1 cellular context compared by ENCODE assay signal in the genomic region with DNA sequence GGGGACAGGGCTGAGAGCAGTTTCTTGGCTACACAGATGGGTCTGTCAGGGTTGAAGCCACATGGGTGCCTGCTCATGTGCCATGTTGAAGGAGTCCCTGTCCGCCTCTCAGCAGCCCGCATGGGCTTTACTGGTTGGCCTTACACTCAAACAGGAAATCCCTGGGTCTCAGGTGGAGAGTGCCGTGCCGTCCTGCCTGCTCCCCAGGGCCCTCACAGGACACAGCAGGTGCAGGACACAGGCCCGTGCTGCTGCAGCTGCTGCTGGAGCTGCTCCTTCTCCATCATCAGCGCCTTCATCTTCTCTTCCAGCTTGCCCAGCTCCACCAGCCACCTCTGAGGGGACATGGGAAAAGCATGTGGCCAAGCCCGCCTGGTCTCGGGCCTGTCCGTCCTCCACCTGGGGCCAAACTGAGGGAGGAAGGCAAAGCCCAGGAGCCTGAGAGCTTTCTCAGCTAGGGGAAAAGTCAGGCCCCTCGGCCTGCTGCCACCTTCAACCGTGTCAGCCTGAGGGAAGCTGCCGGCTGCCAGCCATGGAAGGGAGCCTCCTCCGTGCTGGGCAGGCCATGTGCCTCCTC.
TF ChIP-seq lines count a peak whose summit lies in the region.

No MANE protein-coding gene starts in this region.

TF ChIP-seq in GM12878, 131 proteins besides CTCF, POLR2A, EP300 and RAD21:
- TF ChIP-seq, protein P1, sequence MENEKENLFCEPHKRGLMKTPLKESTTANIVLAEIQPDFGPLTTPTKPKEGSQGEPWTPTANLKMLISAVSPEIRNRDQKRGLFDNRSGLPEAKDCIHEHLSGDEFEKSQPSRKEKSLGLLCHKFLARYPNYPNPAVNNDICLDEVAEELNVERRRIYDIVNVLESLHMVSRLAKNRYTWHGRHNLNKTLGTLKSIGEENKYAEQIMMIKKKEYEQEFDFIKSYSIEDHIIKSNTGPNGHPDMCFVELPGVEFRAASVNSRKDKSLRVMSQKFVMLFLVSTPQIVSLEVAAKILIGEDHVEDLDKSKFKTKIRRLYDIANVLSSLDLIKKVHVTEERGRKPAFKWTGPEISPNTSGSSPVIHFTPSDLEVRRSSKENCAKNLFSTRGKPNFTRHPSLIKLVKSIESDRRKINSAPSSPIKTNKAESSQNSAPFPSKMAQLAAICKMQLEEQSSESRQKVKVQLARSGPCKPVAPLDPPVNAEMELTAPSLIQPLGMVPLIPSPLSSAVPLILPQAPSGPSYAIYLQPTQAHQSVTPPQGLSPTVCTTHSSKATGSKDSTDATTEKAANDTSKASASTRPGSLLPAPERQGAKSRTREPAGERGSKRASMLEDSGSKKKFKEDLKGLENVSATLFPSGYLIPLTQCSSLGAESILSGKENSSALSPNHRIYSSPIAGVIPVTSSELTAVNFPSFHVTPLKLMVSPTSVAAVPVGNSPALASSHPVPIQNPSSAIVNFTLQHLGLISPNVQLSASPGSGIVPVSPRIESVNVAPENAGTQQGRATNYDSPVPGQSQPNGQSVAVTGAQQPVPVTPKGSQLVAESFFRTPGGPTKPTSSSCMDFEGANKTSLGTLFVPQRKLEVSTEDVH (IDR thresholded peaks at IDR 0.05; ENCODE audit: low read depth, partially characterized antibody) = no peak
- TF ChIP-seq, protein P2, sequence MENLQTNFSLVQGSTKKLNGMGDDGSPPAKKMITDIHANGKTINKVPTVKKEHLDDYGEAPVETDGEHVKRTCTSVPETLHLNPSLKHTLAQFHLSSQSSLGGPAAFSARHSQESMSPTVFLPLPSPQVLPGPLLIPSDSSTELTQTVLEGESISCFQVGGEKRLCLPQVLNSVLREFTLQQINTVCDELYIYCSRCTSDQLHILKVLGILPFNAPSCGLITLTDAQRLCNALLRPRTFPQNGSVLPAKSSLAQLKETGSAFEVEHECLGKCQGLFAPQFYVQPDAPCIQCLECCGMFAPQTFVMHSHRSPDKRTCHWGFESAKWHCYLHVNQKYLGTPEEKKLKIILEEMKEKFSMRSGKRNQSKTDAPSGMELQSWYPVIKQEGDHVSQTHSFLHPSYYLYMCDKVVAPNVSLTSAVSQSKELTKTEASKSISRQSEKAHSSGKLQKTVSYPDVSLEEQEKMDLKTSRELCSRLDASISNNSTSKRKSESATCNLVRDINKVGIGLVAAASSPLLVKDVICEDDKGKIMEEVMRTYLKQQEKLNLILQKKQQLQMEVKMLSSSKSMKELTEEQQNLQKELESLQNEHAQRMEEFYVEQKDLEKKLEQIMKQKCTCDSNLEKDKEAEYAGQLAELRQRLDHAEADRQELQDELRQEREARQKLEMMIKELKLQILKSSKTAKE (IDR thresholded peaks at IDR 0.05; ENCODE audit: low read depth, poor library complexity, severe bottlenecking) = no peak
- TF ChIP-seq, protein P3, sequence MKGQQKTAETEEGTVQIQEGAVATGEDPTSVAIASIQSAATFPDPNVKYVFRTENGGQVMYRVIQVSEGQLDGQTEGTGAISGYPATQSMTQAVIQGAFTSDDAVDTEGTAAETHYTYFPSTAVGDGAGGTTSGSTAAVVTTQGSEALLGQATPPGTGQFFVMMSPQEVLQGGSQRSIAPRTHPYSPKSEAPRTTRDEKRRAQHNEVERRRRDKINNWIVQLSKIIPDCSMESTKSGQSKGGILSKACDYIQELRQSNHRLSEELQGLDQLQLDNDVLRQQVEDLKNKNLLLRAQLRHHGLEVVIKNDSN (IDR thresholded peaks at IDR 0.05; ENCODE audit: borderline replicate concordance, extremely low read length, insufficient read depth, low read depth, low read length) = no peak
- TF ChIP-seq ZNF384 (IDR thresholded peaks at IDR 0.05; ENCODE audit: borderline replicate concordance, low read depth, low read length) (no peak), NBN (IDR thresholded peaks at IDR 0.05) (no peak), ZNF274 (IDR thresholded peaks at IDR 0.05; ENCODE audit: insufficient read depth, insufficient read length) (no peak)
- TF ChIP-seq, protein P4, sequence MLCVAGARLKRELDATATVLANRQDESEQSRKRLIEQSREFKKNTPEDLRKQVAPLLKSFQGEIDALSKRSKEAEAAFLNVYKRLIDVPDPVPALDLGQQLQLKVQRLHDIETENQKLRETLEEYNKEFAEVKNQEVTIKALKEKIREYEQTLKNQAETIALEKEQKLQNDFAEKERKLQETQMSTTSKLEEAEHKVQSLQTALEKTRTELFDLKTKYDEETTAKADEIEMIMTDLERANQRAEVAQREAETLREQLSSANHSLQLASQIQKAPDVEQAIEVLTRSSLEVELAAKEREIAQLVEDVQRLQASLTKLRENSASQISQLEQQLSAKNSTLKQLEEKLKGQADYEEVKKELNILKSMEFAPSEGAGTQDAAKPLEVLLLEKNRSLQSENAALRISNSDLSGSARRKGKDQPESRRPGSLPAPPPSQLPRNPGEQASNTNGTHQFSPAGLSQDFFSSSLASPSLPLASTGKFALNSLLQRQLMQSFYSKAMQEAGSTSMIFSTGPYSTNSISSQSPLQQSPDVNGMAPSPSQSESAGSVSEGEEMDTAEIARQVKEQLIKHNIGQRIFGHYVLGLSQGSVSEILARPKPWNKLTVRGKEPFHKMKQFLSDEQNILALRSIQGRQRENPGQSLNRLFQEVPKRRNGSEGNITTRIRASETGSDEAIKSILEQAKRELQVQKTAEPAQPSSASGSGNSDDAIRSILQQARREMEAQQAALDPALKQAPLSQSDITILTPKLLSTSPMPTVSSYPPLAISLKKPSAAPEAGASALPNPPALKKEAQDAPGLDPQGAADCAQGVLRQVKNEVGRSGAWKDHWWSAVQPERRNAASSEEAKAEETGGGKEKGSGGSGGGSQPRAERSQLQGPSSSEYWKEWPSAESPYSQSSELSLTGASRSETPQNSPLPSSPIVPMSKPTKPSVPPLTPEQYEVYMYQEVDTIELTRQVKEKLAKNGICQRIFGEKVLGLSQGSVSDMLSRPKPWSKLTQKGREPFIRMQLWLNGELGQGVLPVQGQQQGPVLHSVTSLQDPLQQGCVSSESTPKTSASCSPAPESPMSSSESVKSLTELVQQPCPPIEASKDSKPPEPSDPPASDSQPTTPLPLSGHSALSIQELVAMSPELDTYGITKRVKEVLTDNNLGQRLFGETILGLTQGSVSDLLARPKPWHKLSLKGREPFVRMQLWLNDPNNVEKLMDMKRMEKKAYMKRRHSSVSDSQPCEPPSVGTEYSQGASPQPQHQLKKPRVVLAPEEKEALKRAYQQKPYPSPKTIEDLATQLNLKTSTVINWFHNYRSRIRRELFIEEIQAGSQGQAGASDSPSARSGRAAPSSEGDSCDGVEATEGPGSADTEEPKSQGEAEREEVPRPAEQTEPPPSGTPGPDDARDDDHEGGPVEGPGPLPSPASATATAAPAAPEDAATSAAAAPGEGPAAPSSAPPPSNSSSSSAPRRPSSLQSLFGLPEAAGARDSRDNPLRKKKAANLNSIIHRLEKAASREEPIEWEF (IDR thresholded peaks at IDR 0.05; ENCODE audit: insufficient replicate concordance, low read depth, low read length) = no peak
TF ChIP-seq in GM12878: peak in this region for 0.
